Comparison of ENCODE assay signal across 31 cellular contexts in the genomic region with DNA sequence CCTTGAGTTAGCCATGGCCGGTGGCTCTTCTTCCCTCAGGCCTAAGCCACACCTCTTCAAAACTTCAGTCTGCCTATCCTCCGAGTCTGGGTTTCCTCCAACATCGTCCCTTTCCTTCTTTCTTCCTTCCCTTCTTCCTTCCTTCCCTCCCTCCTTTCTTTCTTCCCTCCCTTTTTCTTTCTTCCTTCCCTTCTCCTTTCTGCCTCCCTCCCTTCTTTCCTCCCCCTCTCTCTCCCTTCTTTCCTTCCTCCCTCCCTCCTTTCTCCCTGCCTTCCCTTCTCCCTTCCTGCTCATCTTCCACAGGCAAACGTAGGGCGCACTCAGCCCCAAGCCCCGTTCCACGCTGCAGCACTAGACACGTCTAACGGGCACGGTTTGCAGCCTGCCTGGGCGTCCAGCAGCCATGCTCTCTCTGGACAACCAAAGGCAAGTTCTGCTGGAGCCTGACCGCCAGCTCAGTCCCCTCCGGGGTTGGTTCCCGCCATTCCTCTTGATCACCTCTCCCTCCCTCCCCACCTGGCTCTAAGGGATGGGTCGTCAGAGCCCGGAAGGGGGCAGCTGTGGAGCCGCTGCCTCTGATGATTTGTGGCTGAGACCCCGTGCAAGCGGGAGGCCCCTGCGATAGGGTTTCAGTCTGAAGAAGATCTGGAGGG. TPM values are rescaled to one million over a fixed set of nuclear protein-coding genes. Genes with fewer than 3 reads are reported as not detected.
DNase-seq lines count a peak whose midpoint lies in the region; ATAC-seq, FAIRE-seq and TF ChIP-seq lines count a peak whose summit lies in the region.
"Had no signal": no experiment of that assay in that cellular context is flagged by ENCODE, and none has a peak within 500 bp of the region (broad histone marks: within the 10 kb centered on the region; RNA-seq: fewer than 3 reads in every experiment).

No MANE protein-coding gene starts in this region.

- H3K79me2 ChIP-seq in ACC112 (ENCODE audit: control insufficient read depth, insufficient read depth, low read length, unreplicated experiment) (no peaks in the 10 kb centered on the region), K562 (ENCODE audit: control insufficient read depth, insufficient read depth, low read length) (no peaks in the 10 kb centered on the region)

- TF ChIP-seq EP300 in K562 (IDR thresholded peaks at IDR 0.05; ENCODE audit: low read length), result no peak

- H2AFZ ChIP-seq in ACC112 (ENCODE audit: low read length, unreplicated experiment), result no peak overlapping the region
- peak overlapping the region; percentile 22; the same call in 1 of the 2 replicates for H2AFZ ChIP-seq in K562 (ENCODE audit: low read depth, low read length)

- no peak overlapping the region for H3K4me2 ChIP-seq in K562 (ENCODE audit: insufficient read depth, low read length)

- 35% methylated on average over 9 of the region's 20 CpGs for WGBS in K562 (ENCODE audit: insufficient coverage, low coverage, missing lambda C conversion rate)

- H3K27me3 ChIP-seq in ACC112 (ENCODE audit: insufficient read depth, low read length) (no peaks in the 10 kb centered on the region), K562 (ENCODE audit: control insufficient read depth in 2 of 2, insufficient read depth in 2 of 2, low read length in 2 of 2) (no peaks in the 10 kb centered on the region)
- H3K27me3 ChIP-seq: left lung, sigmoid colon, testis had no signal

- no TSS peak for BruUV-seq in K562 (replicated peaks; lab: Mats Ljungman, UMichigan)

- TF ChIP-seq RAD21 in K562 (CRISPR knock-in tag; conservative IDR thresholded peaks at IDR 0.05 in 1 of 2, IDR thresholded peaks at IDR 0.05 in 1 of 2), result no peak

- DNase-seq in DMS79 treated with DMSO at 0.1 percent for 48 hours (lab: John Stamatoyannopoulos, UW), result peak; percentile 64
- DNase-seq in K562 (ENCODE audit: extremely low read depth in 1 of 4, low spot score in 3 of 4), result no peak
- peak; percentile 60 for DNase-seq in mesenteric fat pad (ENCODE audit: low spot score)
- no peak for DNase-seq in AML-193 (lab: John Stamatoyannopoulos, UW)
- no peak for DNase-seq in effector CD8-positive, alpha-beta T cell (lab: John Stamatoyannopoulos, UW)
- no peak for DNase-seq in HPDE6-E6E7 (ENCODE audit: extremely low spot score)
- DNase-seq in activated CD4-positive, alpha-beta T cell treated with anti-CD3 and anti-CD28 coated beads for 36 hours, result no peak
- DNase-seq: activated CD4-positive, alpha-beta T cell treated with anti-CD3 and anti-CD28 coated beads for 4 hours; activated CD8-positive, alpha-beta memory T cell treated with anti-CD3 and anti-CD28 coated beads for 24 hours; activated effector memory CD4-positive, alpha-beta T cell treated with Interleukin-2 at 50 U/mL for 16 hours; aorta; central memory CD4-positive, alpha-beta T cell; H7; left lung; NCI-H1105; NCI-H2029 treated with DMSO at 0.1 percent for 48 hours; sigmoid colon; stimulated activated CD4-positive, alpha-beta T cell treated with anti-CD3 and anti-CD28 coated beads, Interleukin-15, amount 100 ng/mL, for 24 hours; stimulated activated naive B cell treated with anti-CD40 and anti-IgM and Interleukin-4, amounts not matched to agents 10 μg/mL and 1 μg/mL and 100 μg/mL, for 72 hours; testis had no signal

- H3K27ac ChIP-seq in ACC112 (ENCODE audit: low read depth, low read length) (peak overlapping the region; percentile 52), K562 (ENCODE audit: extremely low read depth, low read depth, low read length) (no peak overlapping the region)
- H3K27ac ChIP-seq: left lung, sigmoid colon, testis had no signal

- no peak for ATAC-seq in K562
- no peak for ATAC-seq in activated CD4-positive, alpha-beta T cell treated with anti-CD3 and anti-CD28 coated beads for 36 hours
- ATAC-seq: left lung; stimulated activated naive B cell treated with anti-CD40 and anti-IgM and Interleukin-4, amounts not matched to agents 10 μg/mL and 1 μg/mL and 100 μg/mL, for 72 hours had no signal

- no peak overlapping the region for H3K4me3 Mint-ChIP-seq in activated CD4-positive, alpha-beta T cell treated with anti-CD3 and anti-CD28 coated beads for 36 hours
- H3K4me3 Mint-ChIP-seq: activated naive CD8-positive, alpha-beta T cell; CD14-positive monocyte; dendritic cell treated with granulocyte-macrophage colony-stimulating factor and Interleukin-4, amounts not matched to agents 40 ng/mL and 50 ng/mL, for 4 days; stimulated activated naive B cell treated with anti-CD40 and anti-IgM and Interleukin-4, amounts not matched to agents 10 μg/mL and 1 μg/mL and 100 μg/mL, for 72 hours had no signal

- intact Hi-C loops in K562 (cut with micrococcal nuclease), result no loop called here
- intact Hi-C loops in activated CD4-positive, alpha-beta T cell treated with anti-CD3 and anti-CD28 coated beads for 36 hours (cut with DNase I, micrococcal nuclease), result no loop called here

- in situ Hi-C loops in K562 (cut with MboI), result no loop called here

- TF ChIP-seq CTCF in K562 (IDR thresholded peaks at IDR 0.05 in 2 of 3, conservative IDR thresholded peaks at IDR 0.05 in 1 of 3; ENCODE audit: insufficient read depth in 2 of 3, low read depth in 1 of 3, low read length in 3 of 3), result no peak

- CTCF ChIA-PET in K562 (lab: Yijun Ruan, JAX; ENCODE audit: low intra/inter-chr PET ratio), result no interaction called here
- CTCF ChIA-PET in activated CD4-positive, alpha-beta T cell treated with anti-CD3 and anti-CD28 coated beads for 36 hours (lab: Charles Lee), result no interaction called here

- H3K9me1 ChIP-seq in K562 (ENCODE audit: control insufficient read depth, insufficient read depth, low read length), result no peaks in the 10 kb centered on the region

- POLR2A ChIA-PET in K562 (lab: Yijun Ruan, JAX), result no interaction called here
- POLR2A ChIA-PET in activated CD4-positive, alpha-beta T cell treated with anti-CD3 and anti-CD28 coated beads for 36 hours (lab: Charles Lee), result no interaction called here

- H3K36me3 ChIP-seq in ACC112 (ENCODE audit: insufficient read depth, low read length) (no peaks in the 10 kb centered on the region), K562 (ENCODE audit: control insufficient read depth, insufficient read depth, low read length) (no peaks in the 10 kb centered on the region)
- H3K36me3 ChIP-seq: left lung, sigmoid colon had no signal

- H3K36me3 Mint-ChIP-seq in activated CD4-positive, alpha-beta T cell treated with anti-CD3 and anti-CD28 coated beads for 36 hours (ENCODE audit: low read depth), result no peaks in the 10 kb centered on the region
- H3K36me3 Mint-ChIP-seq: activated naive CD8-positive, alpha-beta T cell; CD14-positive monocyte; stimulated activated naive B cell treated with anti-CD40 and anti-IgM and Interleukin-4, amounts not matched to agents 10 μg/mL and 1 μg/mL and 100 μg/mL, for 72 hours had no signal

- peaks cover 5% of the 10 kb centered on the region for H3K27me3 Mint-ChIP-seq in activated CD4-positive, alpha-beta T cell treated with anti-CD3 and anti-CD28 coated beads for 36 hours
- H3K27me3 Mint-ChIP-seq: dendritic cell treated with granulocyte-macrophage colony-stimulating factor and Interleukin-4, amounts not matched to agents 40 ng/mL and 50 ng/mL, for 4 days had no signal

- H3K27ac Mint-ChIP-seq in activated CD4-positive, alpha-beta T cell treated with anti-CD3 and anti-CD28 coated beads for 36 hours, result no peak overlapping the region
- H3K27ac Mint-ChIP-seq: activated naive CD8-positive, alpha-beta T cell; dendritic cell treated with granulocyte-macrophage colony-stimulating factor and Interleukin-4, amounts not matched to agents 40 ng/mL and 50 ng/mL, for 4 days; stimulated activated naive B cell treated with anti-CD40 and anti-IgM and Interleukin-4, amounts not matched to agents 10 μg/mL and 1 μg/mL and 100 μg/mL, for 72 hours had no signal

- H3K4me3 ChIP-seq in ACC112 (ENCODE audit: low read depth, low read length), result no peak overlapping the region
- no peak overlapping the region for H3K4me3 ChIP-seq in K562
- H3K4me3 ChIP-seq: left lung, sigmoid colon, testis had no signal

- H3K4me1 Mint-ChIP-seq in activated CD4-positive, alpha-beta T cell treated with anti-CD3 and anti-CD28 coated beads for 36 hours, result no peaks in the 10 kb centered on the region
- H3K4me1 Mint-ChIP-seq: stimulated activated naive B cell treated with anti-CD40 and anti-IgM and Interleukin-4, amounts not matched to agents 10 μg/mL and 1 μg/mL and 100 μg/mL, for 72 hours had no signal

- H3K9me3 Mint-ChIP-seq in activated CD4-positive, alpha-beta T cell treated with anti-CD3 and anti-CD28 coated beads for 36 hours (ENCODE audit: low read depth), result no peaks in the 10 kb centered on the region
- H3K9me3 Mint-ChIP-seq: dendritic cell treated with granulocyte-macrophage colony-stimulating factor and Interleukin-4, amounts not matched to agents 40 ng/mL and 50 ng/mL, for 4 days; stimulated activated naive B cell treated with anti-CD40 and anti-IgM and Interleukin-4, amounts not matched to agents 10 μg/mL and 1 μg/mL and 100 μg/mL, for 72 hours had no signal

- FAIRE-seq in K562 (lab: Jason Lieb, UNC), result no peak
- FAIRE-seq: GM12892 had no signal

- no peaks in the 10 kb centered on the region; the same call in 1 of the 2 replicates for H3K9me3 ChIP-seq in K562 (replicated peaks; ENCODE audit: control insufficient read depth, insufficient read depth, low read depth, low read length)
- H3K9me3 ChIP-seq: left lung, sigmoid colon, testis had no signal

- H3K4me1 ChIP-seq in ACC112 (ENCODE audit: control insufficient read depth, insufficient read depth, low read length, unreplicated experiment) (peaks cover 27% of the 10 kb centered on the region), K562 (replicated peaks in 1 of 2; ENCODE audit: control insufficient read depth in 2 of 2, insufficient read depth in 2 of 2, low read length in 2 of 2) (peaks cover 10 to 19% of the 10 kb centered on the region in 2 experiments; a peak in 4 of 5 replicates)
- H3K4me1 ChIP-seq: left lung, sigmoid colon, testis had no signal

- no peak for TF ChIP-seq POLR2A in K562 (conservative IDR thresholded peaks at IDR 0.05)

- peak overlapping the region in 1 of 2 experiments; percentile 51; a peak in 1 of 4 replicates for H3K9ac ChIP-seq in K562 (ENCODE audit: insufficient read depth in 1 of 2, low read depth in 2 of 2, low read length in 2 of 2)

- no peaks in the 10 kb centered on the region for H4K20me1 ChIP-seq in K562 (replicated peaks; ENCODE audit: control insufficient read depth, insufficient read depth, low read length)

RNA-seq across cellular contexts. Expression of a gene that starts 34.1 kb away (rescaled TPM):
- not detected in 2 replicates for total RNA-seq in K562 (2011; cell fraction: chromatin; rRNA removed; ENCODE audit: low replicate concordance)
- not detected in 2 replicates for total RNA-seq in K562 (2011; cell fraction: nucleolus; rRNA removed)
- not detected in 2 replicates for total RNA-seq in K562 (2011; cell fraction: nucleoplasm; rRNA removed)
- not detected in 2 replicates for total RNA-seq in K562 (2014; rRNA removed)
- total RNA-seq in K562 (2014; rRNA removed; fragmentation: Illumina TruSeq; extraction: Trizol), result not detected in 2 replicates
- not detected in 2 replicates for total RNA-seq in K562 (2015; rRNA removed; fragmentation: Illumina TruSeq; extraction: Trizol)
- total RNA-seq in K562 (2021), result not detected in 2 replicates
- not detected in 2 replicates for polyA plus RNA-seq in K562 (2011; rRNA removed)
- not detected in 2 replicates for polyA plus RNA-seq in K562 (2011; cell fraction: cytosol; rRNA removed)
- polyA plus RNA-seq in K562 (2011; cell fraction: nucleus; rRNA removed), result not detected in 2 replicates
- polyA plus RNA-seq in K562 (2012), result not detected in 2 replicates
- not detected in 2 replicates for polyA plus RNA-seq in K562 (2014; fragmentation: Illumina TruSeq; extraction: Trizol)
- not detected for polyA plus RNA-seq in K562 (2014; fragmentation: Nextera tagmentation; extraction: Ambion mirVana)
- not detected in 2 replicates for polyA plus RNA-seq in K562 (2014; rRNA removed)
- polyA minus RNA-seq in K562 (2011; rRNA and poly(A)+ RNA removed), result not detected in 2 replicates
- not detected in 2 replicates for polyA minus RNA-seq in K562 (2011; cell fraction: cytosol; rRNA and poly(A)+ RNA removed)
- not detected in 2 replicates for polyA minus RNA-seq in K562 (2011; cell fraction: nucleus; rRNA and poly(A)+ RNA removed)
- not detected for total RNA-seq in mesenteric fat pad
- not detected for total RNA-seq in activated CD4-positive, alpha-beta T cell treated with anti-CD3 and anti-CD28 coated beads for 36 hours
- total RNA-seq: aorta; glomerular endothelial cell; H7; left lung; mononuclear cell; OCI-LY7; sigmoid colon; T-helper 2 cell treated with Interferon-gamma antibody and Interleukin-4, amounts not matched to agents 100 ng/mL and 5 ng/mL, for 36 hours; testis; urinary bladder had no signal
- polyA plus RNA-seq: aorta, CD14-positive monocyte, neural cell, sigmoid colon, urinary bladder had no signal

RNA-seq across cellular contexts. Expression of a gene that starts 36.2 kb away (rescaled TPM):
- total RNA-seq in K562 (2011; cell fraction: chromatin; rRNA removed; ENCODE audit: low replicate concordance), result not detected in 2 replicates
- total RNA-seq in K562 (2011; cell fraction: nucleolus; rRNA removed), result not detected in 2 replicates
- total RNA-seq in K562 (2011; cell fraction: nucleoplasm; rRNA removed), result not detected in 2 replicates
- not detected in 2 replicates for total RNA-seq in K562 (2014; rRNA removed)
- total RNA-seq in K562 (2014; rRNA removed; fragmentation: Illumina TruSeq; extraction: Trizol), result not detected in 2 replicates
- total RNA-seq in K562 (2015; rRNA removed; fragmentation: Illumina TruSeq; extraction: Trizol), result not detected in 2 replicates
- not detected in 2 replicates for total RNA-seq in K562 (2021)
- polyA plus RNA-seq in K562 (2011; rRNA removed), result not detected in 2 replicates
- polyA plus RNA-seq in K562 (2011; cell fraction: cytosol; rRNA removed), result not detected in 2 replicates
- polyA plus RNA-seq in K562 (2011; cell fraction: nucleus; rRNA removed), result not detected in 2 replicates
- polyA plus RNA-seq in K562 (2012), result 0.25 TPM in 1 of 2 replicates, not detected in the other
- polyA plus RNA-seq in K562 (2014; fragmentation: Illumina TruSeq; extraction: Trizol), result not detected in 2 replicates
- under 1 TPM in 1 of 2 experiments, not detected in 1; 0.21 TPM for polyA plus RNA-seq in K562 (2014; fragmentation: Nextera tagmentation; extraction: Ambion mirVana)
- 0.11 TPM in 1 of 2 replicates, not detected in the other for polyA plus RNA-seq in K562 (2014; rRNA removed)
- polyA minus RNA-seq in K562 (2011; rRNA and poly(A)+ RNA removed), result not detected in 2 replicates
- polyA minus RNA-seq in K562 (2011; cell fraction: cytosol; rRNA and poly(A)+ RNA removed), result not detected in 2 replicates
- polyA minus RNA-seq in K562 (2011; cell fraction: nucleus; rRNA and poly(A)+ RNA removed), result not detected in 2 replicates
- not detected for total RNA-seq in mesenteric fat pad
- not detected for total RNA-seq in activated CD4-positive, alpha-beta T cell treated with anti-CD3 and anti-CD28 coated beads for 36 hours
- total RNA-seq: aorta; glomerular endothelial cell; H7; left lung; mononuclear cell; OCI-LY7; sigmoid colon; T-helper 2 cell treated with Interferon-gamma antibody and Interleukin-4, amounts not matched to agents 100 ng/mL and 5 ng/mL, for 36 hours; testis; urinary bladder had no signal
- polyA plus RNA-seq: aorta, CD14-positive monocyte, neural cell, sigmoid colon, urinary bladder had no signal

Comparison
In these comparisons a context has a peak if more than half of its experiments do, and no peak if none do; other contexts are left out.
1. DNase-seq: peak in DMS79 treated with DMSO at 0.1 percent for 48 hours (single experiment) and mesenteric fat pad (single experiment); none in K562 (0 of 4), AML-193 (0 of 2), effector CD8-positive, alpha-beta T cell (single experiment), HPDE6-E6E7 (single experiment) and activated CD4-positive, alpha-beta T cell treated with anti-CD3 and anti-CD28 coated beads for 36 hours (single experiment).